Comparison of ENCODE assay signal across 9 cellular contexts in genomic region chr2:88170472-88170892, GRCh38. TPM values are rescaled to one million over a fixed set of nuclear protein-coding genes. Genes with fewer than 3 reads are reported as not detected.
DNase-seq lines count a peak whose midpoint lies in the region; ATAC-seq lines count a peak whose summit lies in the region.
"Had no signal": no experiment of that assay in that cellular context is flagged by ENCODE, and none has a peak within 500 bp of the region (broad histone marks: within the 10 kb centered on the region; RNA-seq: fewer than 3 reads in every experiment).

No MANE protein-coding gene starts in this region.

- peak; percentile 31 to 44 for ATAC-seq in activated T-cell treated with anti-CD3 and anti-CD28 coated beads, Interleukin-2, amount 50 U/mL, for 4 hours
- peak; percentile 57 to 62 for ATAC-seq in left cardiac atrium

- no peaks in the 10 kb centered on the region for H3K9me3 Mint-ChIP-seq in activated T-cell treated with anti-CD3 and anti-CD28 coated beads, Interleukin-2, amount 50 U/mL, for 4 hours

- intact Hi-C loops in left cardiac atrium (cut with DNase I) = no loop called here

- H3K4me3 Mint-ChIP-seq in activated T-cell treated with anti-CD3 and anti-CD28 coated beads, Interleukin-2, amount 50 U/mL, for 4 hours = peak overlapping the region; percentile 72

- H3K27me3 Mint-ChIP-seq in activated T-cell treated with anti-CD3 and anti-CD28 coated beads, Interleukin-2, amount 50 U/mL, for 4 hours (ENCODE audit: low read depth) = no peaks in the 10 kb centered on the region

- peak; percentile 72 for DNase-seq in NCI-H146 (lab: John Stamatoyannopoulos, UW)
- no peak for DNase-seq in NCI-H146 treated with DMSO at 0.1 percent for 48 hours (lab: John Stamatoyannopoulos, UW; ENCODE audit: unreplicated experiment)
- no peak for DNase-seq in activated T-cell treated with anti-CD3 and anti-CD28 coated beads, Interleukin-2, amount 50 U/mL, for 4 hours
- DNase-seq in left cardiac atrium = peak; percentile 70
- DNase-seq in retina = peak; percentile 71
- no peak for DNase-seq in hepatic stellate cell (ENCODE audit: low spot score)
- no peak for DNase-seq in DMS79 (lab: John Stamatoyannopoulos, UW)
- DNase-seq in DMS79 treated with DMSO at 0.1 percent for 48 hours (lab: John Stamatoyannopoulos, UW) = no peak

- no peaks in the 10 kb centered on the region for H3K36me3 Mint-ChIP-seq in activated T-cell treated with anti-CD3 and anti-CD28 coated beads, Interleukin-2, amount 50 U/mL, for 4 hours (ENCODE audit: insufficient read depth)

- peaks cover 4% of the 10 kb centered on the region for H3K4me1 Mint-ChIP-seq in activated T-cell treated with anti-CD3 and anti-CD28 coated beads, Interleukin-2, amount 50 U/mL, for 4 hours (ENCODE audit: low read depth)

RNA-seq across cellular contexts. Expression of gene THNSL2, which starts 0.3 kb away (rescaled TPM):
- 1 to 10 TPM in 1 of 3 donors, under 1 TPM in 2; 0.28 to 1.4 (median 0.37) TPM for total RNA-seq in activated T-cell treated with anti-CD3 and anti-CD28 coated beads, Interleukin-2, amount 50 U/mL, for 4 hours
- total RNA-seq in left cardiac atrium = 10 to 100 TPM; 21.8 to 24.5 TPM

RNA-seq across cellular contexts. Expression of gene FABP1, which starts 42.6 kb away (rescaled TPM):
- under 1 TPM; 0.30 to 0.40 (median 0.35) TPM for total RNA-seq in activated T-cell treated with anti-CD3 and anti-CD28 coated beads, Interleukin-2, amount 50 U/mL, for 4 hours
- total RNA-seq in left cardiac atrium = not detected
- total RNA-seq: SK-MEL-5 had no signal

Comparison
In these comparisons a context has a peak if more than half of its experiments do, and no peak if none do; other contexts are left out.
1. DNase-seq: peak in NCI-H146 (single experiment), left cardiac atrium (single experiment) and retina (single experiment); none in NCI-H146 treated with DMSO at 0.1 percent for 48 hours (single experiment), activated T-cell treated with anti-CD3 and anti-CD28 coated beads, Interleukin-2, amount 50 U/mL, for 4 hours (single experiment), hepatic stellate cell (single experiment), DMS79 (single experiment) and DMS79 treated with DMSO at 0.1 percent for 48 hours (single experiment).
2. RNA of gene THNSL2, which starts 0.3 kb away (total RNA-seq): 21.8 to 24.5 TPM in left cardiac atrium; 0.28 to 1.4 TPM in activated T-cell treated with anti-CD3 and anti-CD28 coated beads, Interleukin-2, amount 50 U/mL, for 4 hours; every median in the first group is over 4 times any median in the second.